1 cellular context compared by ENCODE assay signal in the genomic region with DNA sequence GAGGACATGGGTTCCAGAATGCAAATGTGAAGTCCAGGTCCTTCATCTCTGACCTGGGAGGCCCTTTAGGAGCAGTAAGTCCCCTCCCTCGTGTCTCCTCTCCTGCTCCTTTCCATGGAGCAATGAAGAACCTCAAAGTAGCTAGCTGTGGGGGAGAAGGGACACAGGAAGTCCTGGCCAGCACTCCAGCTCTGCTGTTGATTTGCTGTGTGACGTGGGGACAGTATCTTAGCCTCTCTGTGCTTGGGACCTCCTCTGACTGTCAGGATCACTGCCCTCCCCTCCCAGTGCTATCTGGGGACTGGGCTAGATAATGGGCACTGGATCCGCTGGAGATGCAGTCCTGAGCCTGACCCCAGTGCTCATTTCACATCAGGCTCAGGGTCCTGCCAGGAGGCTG.
TF ChIP-seq lines count a peak whose summit lies in the region.

No MANE protein-coding gene starts in this region.

TF ChIP-seq in SK-N-SH treated with all-trans-retinoic acid at 6 μM for 48 hours, 23 proteins besides CTCF, POLR2A, EP300 and RAD21:
- TF ChIP-seq, protein P1, sequence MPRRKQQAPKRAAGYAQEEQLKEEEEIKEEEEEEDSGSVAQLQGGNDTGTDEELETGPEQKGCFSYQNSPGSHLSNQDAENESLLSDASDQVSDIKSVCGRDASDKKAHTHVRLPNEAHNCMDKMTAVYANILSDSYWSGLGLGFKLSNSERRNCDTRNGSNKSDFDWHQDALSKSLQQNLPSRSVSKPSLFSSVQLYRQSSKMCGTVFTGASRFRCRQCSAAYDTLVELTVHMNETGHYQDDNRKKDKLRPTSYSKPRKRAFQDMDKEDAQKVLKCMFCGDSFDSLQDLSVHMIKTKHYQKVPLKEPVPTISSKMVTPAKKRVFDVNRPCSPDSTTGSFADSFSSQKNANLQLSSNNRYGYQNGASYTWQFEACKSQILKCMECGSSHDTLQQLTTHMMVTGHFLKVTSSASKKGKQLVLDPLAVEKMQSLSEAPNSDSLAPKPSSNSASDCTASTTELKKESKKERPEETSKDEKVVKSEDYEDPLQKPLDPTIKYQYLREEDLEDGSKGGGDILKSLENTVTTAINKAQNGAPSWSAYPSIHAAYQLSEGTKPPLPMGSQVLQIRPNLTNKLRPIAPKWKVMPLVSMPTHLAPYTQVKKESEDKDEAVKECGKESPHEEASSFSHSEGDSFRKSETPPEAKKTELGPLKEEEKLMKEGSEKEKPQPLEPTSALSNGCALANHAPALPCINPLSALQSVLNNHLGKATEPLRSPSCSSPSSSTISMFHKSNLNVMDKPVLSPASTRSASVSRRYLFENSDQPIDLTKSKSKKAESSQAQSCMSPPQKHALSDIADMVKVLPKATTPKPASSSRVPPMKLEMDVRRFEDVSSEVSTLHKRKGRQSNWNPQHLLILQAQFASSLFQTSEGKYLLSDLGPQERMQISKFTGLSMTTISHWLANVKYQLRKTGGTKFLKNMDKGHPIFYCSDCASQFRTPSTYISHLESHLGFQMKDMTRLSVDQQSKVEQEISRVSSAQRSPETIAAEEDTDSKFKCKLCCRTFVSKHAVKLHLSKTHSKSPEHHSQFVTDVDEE (CRISPR knock-in tag; IDR thresholded peaks at IDR 0.05), result no peak
- no peak for TF ChIP-seq SNAI2 (CRISPR knock-in tag; IDR thresholded peaks at IDR 0.05)
- TF ChIP-seq BACH2 (CRISPR knock-in tag; IDR thresholded peaks at IDR 0.05; ENCODE audit: borderline replicate concordance), result no peak
- TF ChIP-seq, protein P2, sequence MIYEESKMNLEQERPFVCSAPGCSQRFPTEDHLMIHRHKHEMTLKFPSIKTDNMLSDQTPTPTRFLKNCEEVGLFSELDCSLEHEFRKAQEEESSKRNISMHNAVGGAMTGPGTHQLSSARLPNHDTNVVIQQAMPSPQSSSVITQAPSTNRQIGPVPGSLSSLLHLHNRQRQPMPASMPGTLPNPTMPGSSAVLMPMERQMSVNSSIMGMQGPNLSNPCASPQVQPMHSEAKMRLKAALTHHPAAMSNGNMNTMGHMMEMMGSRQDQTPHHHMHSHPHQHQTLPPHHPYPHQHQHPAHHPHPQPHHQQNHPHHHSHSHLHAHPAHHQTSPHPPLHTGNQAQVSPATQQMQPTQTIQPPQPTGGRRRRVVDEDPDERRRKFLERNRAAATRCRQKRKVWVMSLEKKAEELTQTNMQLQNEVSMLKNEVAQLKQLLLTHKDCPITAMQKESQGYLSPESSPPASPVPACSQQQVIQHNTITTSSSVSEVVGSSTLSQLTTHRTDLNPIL (CRISPR knock-in tag; IDR thresholded peaks at IDR 0.05; ENCODE audit: low read depth), result no peak
